In the genomic region with DNA sequence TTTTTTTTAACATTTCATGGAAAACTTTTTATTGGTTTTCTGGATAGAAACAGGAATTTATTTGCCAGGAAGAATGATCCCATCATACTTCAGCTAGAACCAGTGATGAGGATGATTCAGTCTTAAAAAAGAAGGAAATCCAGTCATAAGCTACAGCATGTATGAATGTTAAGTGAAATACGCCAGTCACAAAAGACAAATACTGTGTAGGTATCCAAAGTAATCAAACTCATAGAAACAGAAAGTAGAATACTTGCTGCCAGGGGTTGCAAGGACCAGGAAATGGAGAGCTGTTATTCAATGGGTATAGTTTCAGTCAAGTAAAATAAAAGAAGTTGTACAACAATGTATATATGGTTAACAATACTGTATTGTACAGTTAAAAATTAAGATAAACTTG, we compare ENCODE assay signal across 13 cellular contexts. TPM values are rescaled to one million over a fixed set of nuclear protein-coding genes. Genes with fewer than 3 reads are reported as not detected.
A peak's percentile ranks its signal among the peaks of the same experiment; 100 is the strongest.
DNase-seq lines count a peak whose midpoint lies in the region; ATAC-seq and FAIRE-seq lines count a peak whose summit lies in the region.
"Had no signal": no experiment of that assay in that cellular context is flagged by ENCODE, and none has a peak within 500 bp of the region (broad histone marks: within the 10 kb centered on the region; RNA-seq: fewer than 3 reads in every experiment).

No MANE protein-coding gene starts in this region.

- no peak overlapping the region for H3K27ac ChIP-seq in SJCRH30
- H3K27ac ChIP-seq: C4-2B had no signal

- DNase-seq in EL: peak; percentile 19
- DNase-seq in T-helper 2 cell treated with Interferon-gamma antibody and Interleukin-4, amounts not matched to agents 5 μg/mL and 100 μg/mL, for 36 hours (ENCODE audit: low spot score): no peak
- DNase-seq in left lobe of liver (ENCODE audit: low spot score): no peak
- no peak for DNase-seq in SJCRH30
- no peak for DNase-seq in urothelium cell line (ENCODE audit: low spot score)
- no peak for DNase-seq in activated CD4-positive, alpha-beta T cell treated with anti-CD3 and anti-CD28 coated beads, Interleukin-2, amount 10 ng/mL, durations not matched to agents 24 days and 14 days
- no peak for DNase-seq in kidney glomerular epithelial cell (lab: John Stamatoyannopoulos, UW)
- DNase-seq: NCI-H2029 treated with DMSO at 0.1 percent for 48 hours; stimulated activated CD4-positive, alpha-beta T cell treated with anti-CD3 and anti-CD28 coated beads, Interleukin-4, amount 100 ng/mL, for 4 hours had no signal

- no peak overlapping the region for H3K4me3 ChIP-seq in SJCRH30
- H3K4me3 ChIP-seq: HAP-1 had no signal

- no peak for FAIRE-seq in urothelium cell line (lab: Jason Lieb, UNC)

- intact Hi-C loops in activated CD4-positive, alpha-beta T cell treated with anti-CD3 and anti-CD28 coated beads, Interleukin-2, amount 10 ng/mL, durations not matched to agents 24 days and 14 days (cut with micrococcal nuclease): no loop called here

- no peaks in the 10 kb centered on the region for H3K27me3 Mint-ChIP-seq in T-helper 2 cell treated with Interferon-gamma antibody and Interleukin-4, amounts not matched to agents 5 μg/mL and 100 μg/mL, for 36 hours (ENCODE audit: low read depth)
- H3K27me3 Mint-ChIP-seq in activated CD4-positive, alpha-beta T cell treated with anti-CD3 and anti-CD28 coated beads, Interleukin-2, amount 10 ng/mL, durations not matched to agents 24 days and 14 days: no peaks in the 10 kb centered on the region

- H3K36me3 ChIP-seq in SJCRH30: peaks cover 39% of the 10 kb centered on the region

- H3K9me3 Mint-ChIP-seq in T-helper 2 cell treated with Interferon-gamma antibody and Interleukin-4, amounts not matched to agents 5 μg/mL and 100 μg/mL, for 36 hours: no peaks in the 10 kb centered on the region
- H3K9me3 Mint-ChIP-seq in activated CD4-positive, alpha-beta T cell treated with anti-CD3 and anti-CD28 coated beads, Interleukin-2, amount 10 ng/mL, durations not matched to agents 24 days and 14 days: no peaks in the 10 kb centered on the region

- no peak overlapping the region for H3K4me3 Mint-ChIP-seq in T-helper 2 cell treated with Interferon-gamma antibody and Interleukin-4, amounts not matched to agents 5 μg/mL and 100 μg/mL, for 36 hours
- no peak overlapping the region for H3K4me3 Mint-ChIP-seq in activated CD4-positive, alpha-beta T cell treated with anti-CD3 and anti-CD28 coated beads, Interleukin-2, amount 10 ng/mL, durations not matched to agents 24 days and 14 days

- H3K9me3 ChIP-seq in SJCRH30 (replicated peaks): no peaks in the 10 kb centered on the region
- H3K9me3 ChIP-seq: HAP-1 had no signal

- peak; percentile 46 for ATAC-seq in GM19395 (IDR thresholded peaks at IDR 0.05; ENCODE audit: unreplicated experiment)
- peak; percentile 25 for ATAC-seq in left lobe of liver
- ATAC-seq: SK-N-SH treated with all-trans-retinoic acid at 6 μM for 48 hours had no signal

- no peaks in the 10 kb centered on the region for H3K27me3 ChIP-seq in SJCRH30

- H3K4me1 Mint-ChIP-seq in T-helper 2 cell treated with Interferon-gamma antibody and Interleukin-4, amounts not matched to agents 5 μg/mL and 100 μg/mL, for 36 hours (ENCODE audit: low read depth): peaks cover 26% of the 10 kb centered on the region
- H3K4me1 Mint-ChIP-seq in activated CD4-positive, alpha-beta T cell treated with anti-CD3 and anti-CD28 coated beads, Interleukin-2, amount 10 ng/mL, durations not matched to agents 24 days and 14 days: peaks cover 5% of the 10 kb centered on the region

- H3K36me3 Mint-ChIP-seq in T-helper 2 cell treated with Interferon-gamma antibody and Interleukin-4, amounts not matched to agents 5 μg/mL and 100 μg/mL, for 36 hours (ENCODE audit: low read depth): peaks cover 30% of the 10 kb centered on the region
- H3K36me3 Mint-ChIP-seq in activated CD4-positive, alpha-beta T cell treated with anti-CD3 and anti-CD28 coated beads, Interleukin-2, amount 10 ng/mL, durations not matched to agents 24 days and 14 days (ENCODE audit: low read depth): peaks cover 31% of the 10 kb centered on the region

- H3K4me1 ChIP-seq in SJCRH30: no peaks in the 10 kb centered on the region

- peak overlapping the region; percentile 44 for H3K27ac Mint-ChIP-seq in T-helper 2 cell treated with Interferon-gamma antibody and Interleukin-4, amounts not matched to agents 5 μg/mL and 100 μg/mL, for 36 hours
- no peak overlapping the region for H3K27ac Mint-ChIP-seq in activated CD4-positive, alpha-beta T cell treated with anti-CD3 and anti-CD28 coated beads, Interleukin-2, amount 10 ng/mL, durations not matched to agents 24 days and 14 days

RNA-seq across cellular contexts. Expression of a gene that starts 21.3 kb away (rescaled TPM):
- total RNA-seq in left lobe of liver: 35.3 TPM
- 71.7 and 82.8 TPM in 2 replicates for total RNA-seq in SJCRH30 (2014; rRNA removed; shearing (Covaris generic))
- total RNA-seq in activated CD4-positive, alpha-beta T cell treated with anti-CD3 and anti-CD28 coated beads, Interleukin-2, amount 10 ng/mL, durations not matched to agents 24 days and 14 days: 49.6 and 52.1 TPM in 2 replicates
